8 cellular contexts compared by ENCODE assay signal in genomic region chr7:29723122-29723521, GRCh38.
DNase-seq lines count a peak whose midpoint lies in the region; ATAC-seq, FAIRE-seq and TF ChIP-seq lines count a peak whose summit lies in the region.
"Not testable (repeated sequence)": the region's sequence is repeated elsewhere in the genome, so short reads cannot be mapped to it uniquely, and the experiment has no call there.

No MANE protein-coding gene starts in this region.

- POLR2A ChIA-PET in A549 (lab: Yijun Ruan, JAX), result not testable (repeated sequence)

- H3K27ac ChIP-seq in A549, result peak overlapping the region in 1 of 2 experiments; percentile 57; a peak in 4 of 6 replicates
- H3K27ac ChIP-seq in HUES48 (ENCODE audit: low read depth, low read length); mammary epithelial cell (ENCODE audit: insufficient read depth, low read depth, low read length); left lung; rectal smooth muscle tissue (ENCODE audit: low read depth, low read length): not testable (repeated sequence)
- peak overlapping the region; percentile 41 for H3K27ac ChIP-seq in SJSA1

- 0 out of 2 replicates have a peak overlapping the region, but pooled peaks have one; percentile 1 for H3K9ac ChIP-seq in HUES48 (ENCODE audit: low read depth, low read length)
- H3K9ac ChIP-seq in mammary epithelial cell (ENCODE audit: insufficient read depth, low read length); rectal smooth muscle tissue (ENCODE audit: low read length): not testable (repeated sequence)

- H3K27me3 ChIP-seq in HUES48 (ENCODE audit: control insufficient read depth, insufficient read depth, low read length); SJSA1 (replicated peaks); mammary epithelial cell (ENCODE audit: insufficient read depth, low read length); left lung; rectal smooth muscle tissue (ENCODE audit: control insufficient read depth, insufficient read depth, low read length): not testable (repeated sequence)

- peak overlapping the region; percentile 59 for H3K4me2 ChIP-seq in A549
- peak overlapping the region; percentile 20 for H3K4me2 ChIP-seq in mammary epithelial cell (ENCODE audit: insufficient read depth, low read depth, low read length)

- H3K9me3 ChIP-seq in A549; HUES48 (ENCODE audit: control insufficient read depth, insufficient read depth, low read length); SJSA1 (replicated peaks); mammary epithelial cell (replicated peaks; ENCODE audit: insufficient read depth, low read length); left lung: not testable (repeated sequence)

- TF ChIP-seq EP300 in A549 (IDR thresholded peaks at IDR 0.05), result not testable (repeated sequence)

- not testable (repeated sequence) for TF ChIP-seq CTCF in A549 (IDR thresholded peaks at IDR 0.05); mammary epithelial cell (conservative IDR thresholded peaks at IDR 0.05 in 1 of 2, IDR thresholded peaks at IDR 0.05 in 1 of 2; ENCODE audit: extremely low read depth in 1 of 2, insufficient read depth in 1 of 2, low read depth in 1 of 2, low read length in 2 of 2); fibroblast of the aortic adventitia (IDR thresholded peaks at IDR 0.05; ENCODE audit: insufficient read depth, low read length); left lung (IDR thresholded peaks at IDR 0.05)

- not testable (repeated sequence) for TF ChIP-seq POLR2A in A549 (IDR thresholded peaks at IDR 0.05; ENCODE audit: low read length)

- not testable (repeated sequence) for H4K20me1 ChIP-seq in mammary epithelial cell (ENCODE audit: insufficient read depth, low read length)

- not testable (repeated sequence) for H3K36me3 ChIP-seq in HUES48 (ENCODE audit: control insufficient read depth, insufficient read depth, low read length); SJSA1; mammary epithelial cell (ENCODE audit: insufficient read depth, low read length); left lung; rectal smooth muscle tissue (ENCODE audit: control insufficient read depth, insufficient read depth, low read length)

- 6% methylated on average over 8 of the region's 8 CpGs for whole genome bisulfite sequencing in A549 (ENCODE audit: missing lambda C conversion rate)
- 21% methylated on average over 7 of the region's 8 CpGs for WGBS in mammary epithelial cell (ENCODE audit: low coverage, missing lambda C conversion rate)

- in situ Hi-C loops in mammary epithelial cell (cut with MboI; ENCODE audit: low sequenced_read_pairs in 2 of 2), result not testable (repeated sequence)

- H3K79me2 ChIP-seq in mammary epithelial cell (ENCODE audit: insufficient read depth, low read length), result not testable (repeated sequence)

- FAIRE-seq in A549 (lab: Jason Lieb, UNC), result not testable (repeated sequence)

- H2AFZ ChIP-seq in mammary epithelial cell (ENCODE audit: low read depth, low read length), result not testable (repeated sequence)

- BruUV-seq in mammary epithelial cell (replicated peaks; lab: Mats Ljungman, UMichigan), result not testable (repeated sequence)

- H3K4me1 ChIP-seq in A549, result peaks cover 22% of the 10 kb centered on the region
- peaks cover 17% of the 10 kb centered on the region for H3K4me1 ChIP-seq in HUES48 (ENCODE audit: control insufficient read depth, insufficient read depth, low read length)
- H3K4me1 ChIP-seq in SJSA1 (replicated peaks), result peaks cover 13% of the 10 kb centered on the region
- H3K4me1 ChIP-seq in mammary epithelial cell (ENCODE audit: insufficient read depth, low read length); left lung; rectal smooth muscle tissue (ENCODE audit: control insufficient read depth, insufficient read depth, low read length): not testable (repeated sequence)

- intact Hi-C loops in mammary epithelial cell (cut with micrococcal nuclease); left lung (cut with DNase I): not testable (repeated sequence)

- ATAC-seq in A549 (peak; percentile 97 to 98), left lung (peak; percentile 65)

- not testable (repeated sequence) for TF ChIP-seq RAD21 in A549 (conservative IDR thresholded peaks at IDR 0.05 in 1 of 2, IDR thresholded peaks at IDR 0.05 in 1 of 2)

- DNase-seq in A549 (ENCODE audit: low read depth in 1 of 2, low spot score in 1 of 2), result peak; percentile 13 to 70
- DNase-seq in ELR (ENCODE audit: low read depth), result peak; percentile 94
- DNase-seq in SJSA1 (ENCODE audit: low read depth in 1 of 2, low spot score in 2 of 2), result peak; percentile 87 to 88
- DNase-seq in mammary epithelial cell, result peak; percentile 93
- peak; percentile 93 for DNase-seq in fibroblast of the aortic adventitia (ENCODE audit: low read depth)
- DNase-seq in left lung, result not testable (repeated sequence)

- dilution Hi-C loops in mammary epithelial cell (cut with HindIII; ENCODE audit: low sequenced_read_pairs), result not testable (repeated sequence)

- H3K4me3 ChIP-seq in A549; HUES48 (ENCODE audit: low read depth, low read length); SJSA1; mammary epithelial cell (replicated peaks in 1 of 3; ENCODE audit: insufficient read depth in 1 of 3, low read depth in 2 of 3, low read length in 3 of 3); fibroblast of the aortic adventitia (ENCODE audit: low read depth, low read length); left lung: not testable (repeated sequence)
- H3K4me3 ChIP-seq in rectal smooth muscle tissue (ENCODE audit: low read length), result peak overlapping the region; percentile 32

- CTCF ChIA-PET in A549 (lab: Yijun Ruan, JAX); mammary epithelial cell (lab: Charles Lee; ENCODE audit: low non-redundant PET): not testable (repeated sequence)

TF ChIP-seq in A549, 52 proteins besides CTCF, POLR2A, EP300 and RAD21:
- peak; percentile 66 for TF ChIP-seq E2F6 (IDR thresholded peaks at IDR 0.05; ENCODE audit: borderline replicate concordance, low read depth)
- TF ChIP-seq FOSL2 (IDR thresholded peaks at IDR 0.05), result not testable (repeated sequence)
- peak; percentile 55 for TF ChIP-seq FOSL2 (CRISPR knock-in tag; IDR thresholded peaks at IDR 0.05)
- peak; percentile 89 for TF ChIP-seq MAX (IDR thresholded peaks at IDR 0.05)
- peak in 1 of 2 experiments; percentile 34; a peak in 1 of 4 replicates for TF ChIP-seq CEBPB (IDR thresholded peaks at IDR 0.05)
- TF ChIP-seq GATA3 (IDR thresholded peaks at IDR 0.05; ENCODE audit: borderline replicate concordance), result peak; percentile 35; the same call in 1 of the 2 replicates
